22 cellular contexts compared by ENCODE assay signal in genomic region chr5:138650196-138650595, GRCh38.
DNase-seq lines count a peak whose midpoint lies in the region; ATAC-seq, FAIRE-seq and TF ChIP-seq lines count a peak whose summit lies in the region.
"Had no signal": no experiment of that assay in that cellular context is flagged by ENCODE, and none has a peak within 500 bp of the region (broad histone marks: within the 10 kb centered on the region; RNA-seq: fewer than 3 reads in every experiment).

No MANE protein-coding gene starts in this region.

- H3K9ac ChIP-seq in BLaER1: no peak overlapping the region
- H3K9ac ChIP-seq: KMS-11 had no signal

- H3K27me3 ChIP-seq in BLaER1: peaks cover 10% of the 10 kb centered on the region
- H3K27me3 ChIP-seq in foreskin keratinocyte: peaks cover 14% of the 10 kb centered on the region
- H3K27me3 ChIP-seq: SJCRH30 had no signal

- H3K27ac Mint-ChIP-seq in WTC11 (peak overlapping the region; percentile 15; the same call in 1 of the 2 replicates), memory B cell (no peak overlapping the region)

- ATAC-seq in WTC11 (no peak), memory B cell (ENCODE audit: low read depth) (peak; percentile 9), foreskin keratinocyte (no peak)
- ATAC-seq: HepG2, Panc1 had no signal

- in situ Hi-C loops in KBM-7 (cut with MboI; ENCODE audit: low pct_unique_long_range_greater_than_20kb, low sequenced_read_pairs): no loop called here

- no peaks in the 10 kb centered on the region for H3K9me3 ChIP-seq in BLaER1
- H3K9me3 ChIP-seq: HAP-1, SJCRH30 had no signal

- H3K4me2 ChIP-seq in BLaER1: peak overlapping the region; percentile 86
- H3K4me2 ChIP-seq: KMS-11 had no signal

- TF ChIP-seq POLR2A in GM12891 (IDR thresholded peaks at IDR 0.05; ENCODE audit: low read depth, low read length): no peak

- H3K4me3 ChIP-seq in BLaER1: no peak overlapping the region
- H3K4me3 ChIP-seq: GM23338, HAP-1, SJCRH30 had no signal

- H3K36me3 ChIP-seq in BLaER1: no peaks in the 10 kb centered on the region
- H3K36me3 ChIP-seq: HAP-1, SJCRH30 had no signal

- H3K36me3 Mint-ChIP-seq in WTC11: no peaks in the 10 kb centered on the region
- peaks cover 1% of the 10 kb centered on the region for H3K36me3 Mint-ChIP-seq in memory B cell

- H3K27me3 Mint-ChIP-seq in WTC11 (ENCODE audit: low read depth): no peaks in the 10 kb centered on the region
- peaks cover 24% of the 10 kb centered on the region for H3K27me3 Mint-ChIP-seq in memory B cell

- H3K27ac ChIP-seq in BLaER1: no peak overlapping the region
- no peak overlapping the region for H3K27ac ChIP-seq in foreskin keratinocyte
- H3K27ac ChIP-seq: HL-60, KMS-11, SJCRH30 had no signal

- FAIRE-seq in GM12891 (lab: Jason Lieb, UNC): no peak
- FAIRE-seq: HepG2 had no signal

- peaks cover 31% of the 10 kb centered on the region for H4K20me1 ChIP-seq in BLaER1

- peaks cover 56% of the 10 kb centered on the region for H3K4me1 ChIP-seq in BLaER1
- H3K4me1 ChIP-seq in foreskin keratinocyte: no peaks in the 10 kb centered on the region

- H3K4me1 Mint-ChIP-seq in WTC11: peaks cover 40% of the 10 kb centered on the region
- peaks cover 26% of the 10 kb centered on the region for H3K4me1 Mint-ChIP-seq in memory B cell

- POLR2A ChIA-PET in WTC11 (lab: Charles Lee): interaction anchor here (0.5 to 1.1 kb wide), 2 partner anchors 73 to 687 kb away, joined by 4 to 5 read pairs; no protein-coding TSS in a partner anchor

- no peak overlapping the region for H3K4me3 Mint-ChIP-seq in WTC11
- H3K4me3 Mint-ChIP-seq in memory B cell: no peak overlapping the region
- H3K4me3 Mint-ChIP-seq: GM23338 had no signal

- CTCF ChIA-PET in WTC11 (lab: Charles Lee): interaction anchor here (1.0 to 2.7 kb wide), 12 partner anchors 10 to 389 kb away, joined by 3 to 13 read pairs (median 4); no protein-coding TSS in a partner anchor

- peak; percentile 27 for DNase-seq in KBM-7
- DNase-seq in WTC11 (ENCODE audit: low spot score): no peak
- no peak for DNase-seq in memory B cell (ENCODE audit: low spot score in 2 of 2)
- DNase-seq in GM12891 (ENCODE audit: insufficient read length, low spot score): no peak
- DNase-seq in foreskin keratinocyte: no peak
- DNase-seq in HCEC 1CT: no peak
- no peak for DNase-seq in SHP77 treated with DMSO at 0.1 percent for 48 hours (lab: John Stamatoyannopoulos, UW)
- DNase-seq: AML-193, DMS79, NCI-H1048, NCI-H1417 treated with DMSO at 0.1 percent for 48 hours, NCI-H187, NCI-H2107, NCI-H748 treated with DMSO at 0.1 percent for 48 hours had no signal

- H3K9me3 Mint-ChIP-seq in WTC11: no peaks in the 10 kb centered on the region
- H3K9me3 Mint-ChIP-seq in memory B cell: no peaks in the 10 kb centered on the region
- H3K9me3 Mint-ChIP-seq: GM23338 had no signal

- no peak for TF ChIP-seq CTCF in WTC11 (IDR thresholded peaks at IDR 0.05)
- TF ChIP-seq CTCF in foreskin keratinocyte (conservative IDR thresholded peaks at IDR 0.05): no peak

TF ChIP-seq in WTC11, 78 proteins besides CTCF, POLR2A, EP300 and RAD21:
- TF ChIP-seq ZNF317 (CRISPR knock-in tag; IDR thresholded peaks at IDR 0.05; ENCODE audit: borderline replicate concordance, low read depth) (no peak), ZNF423 (CRISPR knock-in tag; IDR thresholded peaks at IDR 0.05) (no peak), ZNF416 (CRISPR knock-in tag; IDR thresholded peaks at IDR 0.05) (no peak)

TF ChIP-seq in GM12891, 5 proteins besides CTCF, POLR2A, EP300 and RAD21:
- no peak for TF ChIP-seq TAF1 (IDR thresholded peaks at IDR 0.05; ENCODE audit: low read depth, low read length)
- TF ChIP-seq POLR2AphosphoS5 (IDR thresholded peaks at IDR 0.05; ENCODE audit: low read depth, low read length): no peak
- no peak for TF ChIP-seq POU2F2 (IDR thresholded peaks at IDR 0.05; ENCODE audit: low read depth, low read length)
- no peak for TF ChIP-seq SPI1 (IDR thresholded peaks at IDR 0.05; ENCODE audit: low read depth, low read length)
- TF ChIP-seq PAX5 (IDR thresholded peaks at IDR 0.05; ENCODE audit: insufficient read depth, low read length, severe bottlenecking): no peak
